1 cellular context compared by ENCODE assay signal in the genomic region with DNA sequence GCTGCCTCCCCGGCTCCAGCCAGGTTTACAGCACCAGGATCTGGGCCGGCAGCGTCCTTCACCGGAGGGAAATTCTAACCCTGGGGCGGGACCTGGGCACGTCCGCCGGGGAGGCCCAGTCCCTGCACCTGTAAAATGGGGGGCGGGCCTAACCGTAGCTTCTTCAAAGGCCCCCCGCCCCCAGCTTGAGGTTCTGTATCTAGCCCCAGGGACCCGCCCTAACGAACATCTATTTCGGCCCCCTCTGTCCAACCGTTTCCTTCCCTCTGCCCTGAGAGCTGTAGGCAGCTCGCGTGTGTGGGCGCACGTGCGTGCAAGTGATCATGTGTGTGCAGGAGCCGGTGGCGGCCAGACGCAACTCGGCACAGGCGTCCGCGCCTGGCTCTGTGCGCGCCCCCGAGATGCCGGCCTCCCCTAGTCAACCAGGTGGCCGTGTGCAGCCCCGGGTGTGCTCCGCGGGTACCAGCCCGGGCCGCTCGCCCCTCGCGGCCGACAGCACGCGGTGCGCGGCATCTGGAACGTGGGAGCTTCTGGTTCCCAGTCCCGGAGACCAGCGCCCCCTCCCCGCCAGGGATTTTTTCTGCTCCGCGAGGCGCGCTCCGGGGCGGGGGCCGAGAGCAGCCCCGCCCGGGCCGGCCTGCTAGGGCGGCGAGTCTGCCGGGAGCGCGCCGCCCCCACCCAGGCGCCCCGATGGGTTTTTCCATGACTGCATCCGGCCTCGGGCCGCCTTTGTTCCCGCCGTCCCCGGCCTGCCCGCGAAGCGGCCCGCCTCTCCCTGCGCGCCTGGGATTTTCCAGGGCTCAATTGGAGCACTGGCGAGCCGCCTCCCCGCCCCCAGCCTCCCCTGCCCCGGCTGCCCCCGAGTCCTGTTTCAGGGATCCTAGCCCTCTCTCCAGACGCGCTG.
TF ChIP-seq lines count a peak whose summit lies in the region.

No MANE protein-coding gene starts in this region.

TF ChIP-seq in WTC11, 78 proteins besides CTCF, POLR2A, EP300 and RAD21 (continued from another document and continues in another):
- TF ChIP-seq, protein P1, sequence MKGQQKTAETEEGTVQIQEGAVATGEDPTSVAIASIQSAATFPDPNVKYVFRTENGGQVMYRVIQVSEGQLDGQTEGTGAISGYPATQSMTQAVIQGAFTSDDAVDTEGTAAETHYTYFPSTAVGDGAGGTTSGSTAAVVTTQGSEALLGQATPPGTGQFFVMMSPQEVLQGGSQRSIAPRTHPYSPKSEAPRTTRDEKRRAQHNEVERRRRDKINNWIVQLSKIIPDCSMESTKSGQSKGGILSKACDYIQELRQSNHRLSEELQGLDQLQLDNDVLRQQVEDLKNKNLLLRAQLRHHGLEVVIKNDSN (CRISPR knock-in tag; IDR thresholded peaks at IDR 0.05), result peak; percentile 66
- TF ChIP-seq ZNF138 (CRISPR knock-in tag; conservative IDR thresholded peaks at IDR 0.05) (no peak), FOXP1 (CRISPR knock-in tag; IDR thresholded peaks at IDR 0.05; ENCODE audit: borderline replicate concordance) (peak; percentile 84), SMAD3 (CRISPR knock-in tag; IDR thresholded peaks at IDR 0.05; ENCODE audit: borderline replicate concordance) (peak; percentile 12; the same call in 1 of the 2 replicates), ELF4 (CRISPR knock-in tag; IDR thresholded peaks at IDR 0.05; ENCODE audit: low read depth) (0 out of 2 replicates have a peak, but pooled peaks have one; percentile 58), ZNF416 (CRISPR knock-in tag; IDR thresholded peaks at IDR 0.05) (no peak; the same call in 1 of the 2 replicates), ZNF232 (CRISPR knock-in tag; IDR thresholded peaks at IDR 0.05) (no peak), RELA (CRISPR knock-in tag; IDR thresholded peaks at IDR 0.05; ENCODE audit: borderline replicate concordance) (0 out of 2 replicates have a peak, but pooled peaks have one; percentile 61), ZNF219 (CRISPR knock-in tag; IDR thresholded peaks at IDR 0.05; ENCODE audit: borderline replicate concordance) (no peak), ETV6 (CRISPR knock-in tag; IDR thresholded peaks at IDR 0.05) (peak; percentile 72; the same call in 1 of the 2 replicates), PRDM15 (CRISPR knock-in tag; IDR thresholded peaks at IDR 0.05) (peak; percentile 47), ZNF423 (CRISPR knock-in tag; IDR thresholded peaks at IDR 0.05) (peak; percentile 69), GABPB1 (CRISPR knock-in tag; IDR thresholded peaks at IDR 0.05) (peak; percentile 70; the same call in 1 of the 2 replicates), ESRRA (CRISPR knock-in tag; IDR thresholded peaks at IDR 0.05; ENCODE audit: borderline replicate concordance) (no peak), AFF4 (CRISPR knock-in tag; IDR thresholded peaks at IDR 0.05; ENCODE audit: borderline replicate concordance) (no peak; the same call in 1 of the 2 replicates), MAX (CRISPR knock-in tag; IDR thresholded peaks at IDR 0.05) (peak; percentile 93), STAT6 (CRISPR knock-in tag; conservative IDR thresholded peaks at IDR 0.05; ENCODE audit: low read depth) (no peak), SMAD4 (CRISPR knock-in tag; IDR thresholded peaks at IDR 0.05) (no peak), NFYB (CRISPR knock-in tag; conservative IDR thresholded peaks at IDR 0.05; ENCODE audit: low read depth) (0 out of 2 replicates have a peak, but pooled peaks have one; percentile 18), ATF6 (CRISPR knock-in tag; IDR thresholded peaks at IDR 0.05) (no peak), GTF2I (CRISPR knock-in tag; conservative IDR thresholded peaks at IDR 0.05) (no peak), IRF2 (CRISPR knock-in tag; IDR thresholded peaks at IDR 0.05; ENCODE audit: borderline replicate concordance, low read depth) (no peak), KAT7 (CRISPR knock-in tag; IDR thresholded peaks at IDR 0.05; ENCODE audit: borderline replicate concordance) (no peak), SP1 (CRISPR knock-in tag; conservative IDR thresholded peaks at IDR 0.05) (peak; percentile 10; the same call in 1 of the 2 replicates)
- TF ChIP-seq, protein P2, sequence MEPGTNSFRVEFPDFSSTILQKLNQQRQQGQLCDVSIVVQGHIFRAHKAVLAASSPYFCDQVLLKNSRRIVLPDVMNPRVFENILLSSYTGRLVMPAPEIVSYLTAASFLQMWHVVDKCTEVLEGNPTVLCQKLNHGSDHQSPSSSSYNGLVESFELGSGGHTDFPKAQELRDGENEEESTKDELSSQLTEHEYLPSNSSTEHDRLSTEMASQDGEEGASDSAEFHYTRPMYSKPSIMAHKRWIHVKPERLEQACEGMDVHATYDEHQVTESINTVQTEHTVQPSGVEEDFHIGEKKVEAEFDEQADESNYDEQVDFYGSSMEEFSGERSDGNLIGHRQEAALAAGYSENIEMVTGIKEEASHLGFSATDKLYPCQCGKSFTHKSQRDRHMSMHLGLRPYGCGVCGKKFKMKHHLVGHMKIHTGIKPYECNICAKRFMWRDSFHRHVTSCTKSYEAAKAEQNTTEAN (CRISPR knock-in tag; IDR thresholded peaks at IDR 0.05), result peak; percentile 93
- TF ChIP-seq, protein P3, sequence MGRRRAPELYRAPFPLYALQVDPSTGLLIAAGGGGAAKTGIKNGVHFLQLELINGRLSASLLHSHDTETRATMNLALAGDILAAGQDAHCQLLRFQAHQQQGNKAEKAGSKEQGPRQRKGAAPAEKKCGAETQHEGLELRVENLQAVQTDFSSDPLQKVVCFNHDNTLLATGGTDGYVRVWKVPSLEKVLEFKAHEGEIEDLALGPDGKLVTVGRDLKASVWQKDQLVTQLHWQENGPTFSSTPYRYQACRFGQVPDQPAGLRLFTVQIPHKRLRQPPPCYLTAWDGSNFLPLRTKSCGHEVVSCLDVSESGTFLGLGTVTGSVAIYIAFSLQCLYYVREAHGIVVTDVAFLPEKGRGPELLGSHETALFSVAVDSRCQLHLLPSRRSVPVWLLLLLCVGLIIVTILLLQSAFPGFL (CRISPR knock-in tag; IDR thresholded peaks at IDR 0.05; ENCODE audit: borderline replicate concordance), result no peak
- TF ChIP-seq, protein P4, sequence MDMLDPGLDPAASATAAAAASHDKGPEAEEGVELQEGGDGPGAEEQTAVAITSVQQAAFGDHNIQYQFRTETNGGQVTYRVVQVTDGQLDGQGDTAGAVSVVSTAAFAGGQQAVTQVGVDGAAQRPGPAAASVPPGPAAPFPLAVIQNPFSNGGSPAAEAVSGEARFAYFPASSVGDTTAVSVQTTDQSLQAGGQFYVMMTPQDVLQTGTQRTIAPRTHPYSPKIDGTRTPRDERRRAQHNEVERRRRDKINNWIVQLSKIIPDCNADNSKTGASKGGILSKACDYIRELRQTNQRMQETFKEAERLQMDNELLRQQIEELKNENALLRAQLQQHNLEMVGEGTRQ (CRISPR knock-in tag; IDR thresholded peaks at IDR 0.05), result peak; percentile 36; the same call in 1 of the 2 replicates
- TF ChIP-seq, protein P5, sequence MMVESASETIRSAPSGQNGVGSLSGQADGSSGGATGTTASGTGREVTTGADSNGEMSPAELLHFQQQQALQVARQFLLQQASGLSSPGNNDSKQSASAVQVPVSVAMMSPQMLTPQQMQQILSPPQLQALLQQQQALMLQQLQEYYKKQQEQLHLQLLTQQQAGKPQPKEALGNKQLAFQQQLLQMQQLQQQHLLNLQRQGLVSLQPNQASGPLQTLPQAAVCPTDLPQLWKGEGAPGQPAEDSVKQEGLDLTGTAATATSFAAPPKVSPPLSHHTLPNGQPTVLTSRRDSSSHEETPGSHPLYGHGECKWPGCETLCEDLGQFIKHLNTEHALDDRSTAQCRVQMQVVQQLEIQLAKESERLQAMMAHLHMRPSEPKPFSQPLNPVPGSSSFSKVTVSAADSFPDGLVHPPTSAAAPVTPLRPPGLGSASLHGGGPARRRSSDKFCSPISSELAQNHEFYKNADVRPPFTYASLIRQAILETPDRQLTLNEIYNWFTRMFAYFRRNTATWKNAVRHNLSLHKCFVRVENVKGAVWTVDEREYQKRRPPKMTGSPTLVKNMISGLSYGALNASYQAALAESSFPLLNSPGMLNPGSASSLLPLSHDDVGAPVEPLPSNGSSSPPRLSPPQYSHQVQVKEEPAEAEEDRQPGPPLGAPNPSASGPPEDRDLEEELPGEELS (CRISPR knock-in tag; IDR thresholded peaks at IDR 0.05), result 0 out of 2 replicates have a peak, but pooled peaks have one; percentile 65
